In genomic region chr13:51805925-51806324, GRCh38 we compare ENCODE assay signal across 17 cellular contexts. TPM values are rescaled to one million over a fixed set of nuclear protein-coding genes. Genes with fewer than 3 reads are reported as not detected.
DNase-seq lines count a peak whose midpoint lies in the region; ATAC-seq and TF ChIP-seq lines count a peak whose summit lies in the region.
"Had no signal": no experiment of that assay in that cellular context is flagged by ENCODE, and none has a peak within 500 bp of the region (broad histone marks: within the 10 kb centered on the region; RNA-seq: fewer than 3 reads in every experiment).

No MANE protein-coding gene starts in this region.

- H3K9me3 ChIP-seq in DOHH2 (ENCODE audit: control insufficient read depth, insufficient read depth, low read length) = no peaks in the 10 kb centered on the region
- no peaks in the 10 kb centered on the region for H3K9me3 ChIP-seq in Karpas-422 (ENCODE audit: low read length)
- H3K9me3 ChIP-seq: ascending aorta, MG63, SJSA1 had no signal

- H3K9me2 ChIP-seq in DOHH2 (replicated peaks; ENCODE audit: control insufficient read depth, low read length) = no peaks in the 10 kb centered on the region
- H3K9me2 ChIP-seq in Karpas-422 (replicated peaks; ENCODE audit: insufficient read depth, low read length) = no peaks in the 10 kb centered on the region

- H3K27ac Mint-ChIP-seq in activated CD4-positive, alpha-beta T cell treated with anti-CD3 and anti-CD28 coated beads for 36 hours = peak overlapping the region; percentile 95
- H3K27ac Mint-ChIP-seq in central memory CD8-positive, alpha-beta T cell (ENCODE audit: low read depth) = peak overlapping the region; percentile 99
- no peak overlapping the region for H3K27ac Mint-ChIP-seq in neural crest cell (ENCODE audit: unreplicated experiment)

- peak overlapping the region; percentile 87 for H3K4me3 Mint-ChIP-seq in activated CD4-positive, alpha-beta T cell treated with anti-CD3 and anti-CD28 coated beads for 36 hours
- peak overlapping the region; percentile 85 for H3K4me3 Mint-ChIP-seq in central memory CD8-positive, alpha-beta T cell
- peak overlapping the region; percentile 95 for H3K4me3 Mint-ChIP-seq in neural crest cell

- peaks cover 2% of the 10 kb centered on the region for H3K9me3 Mint-ChIP-seq in activated CD4-positive, alpha-beta T cell treated with anti-CD3 and anti-CD28 coated beads for 36 hours (ENCODE audit: low read depth)
- no peaks in the 10 kb centered on the region for H3K9me3 Mint-ChIP-seq in central memory CD8-positive, alpha-beta T cell
- no peaks in the 10 kb centered on the region for H3K9me3 Mint-ChIP-seq in neural crest cell

- CTCF ChIA-PET in activated CD4-positive, alpha-beta T cell treated with anti-CD3 and anti-CD28 coated beads for 36 hours (lab: Charles Lee) = interaction anchor here (0.6 to 12.1 kb wide), 7 partner anchors 9 to 520 kb away, joined by 3 to 154 read pairs (median 3); no protein-coding TSS in a partner anchor

- H3K36me3 ChIP-seq in DOHH2 (ENCODE audit: control insufficient read depth, low read length) (peaks cover 3% of the 10 kb centered on the region; the same call in 1 of the 2 replicates), Karpas-422 (ENCODE audit: insufficient read depth, low read length) (no peaks in the 10 kb centered on the region; the same call in 1 of the 2 replicates)
- H3K36me3 ChIP-seq: ascending aorta, MG63 had no signal

- peak; percentile 4 for DNase-seq in activated CD4-positive, alpha-beta T cell treated with anti-CD3 and anti-CD28 coated beads for 36 hours
- no peak for DNase-seq in activated CD4-positive, alpha-beta T cell treated with anti-CD3 and anti-CD28 coated beads for 48 hours
- no peak for DNase-seq in central memory CD8-positive, alpha-beta T cell (ENCODE audit: low spot score in 2 of 2)
- DNase-seq in neural crest cell (ENCODE audit: low read depth, low spot score) (no peak), ACHN (no peak), Karpas-422 (no peak)
- DNase-seq: NCI-H774; PC-9; stimulated activated CD4-positive, alpha-beta T cell treated with anti-CD3 and anti-CD28 coated beads, Interleukin-2, amount 100 ng/mL, for 24 hours had no signal

- no peaks in the 10 kb centered on the region for H3K27me3 Mint-ChIP-seq in activated CD4-positive, alpha-beta T cell treated with anti-CD3 and anti-CD28 coated beads for 36 hours
- H3K27me3 Mint-ChIP-seq in central memory CD8-positive, alpha-beta T cell = no peaks in the 10 kb centered on the region
- H3K27me3 Mint-ChIP-seq in neural crest cell (ENCODE audit: low read depth) = no peaks in the 10 kb centered on the region

- H3K4me2 ChIP-seq in DOHH2 (ENCODE audit: low read length) = peak overlapping the region; percentile 86; the same call in 1 of the 2 replicates
- no peak overlapping the region for H3K4me2 ChIP-seq in Karpas-422 (ENCODE audit: low read depth, low read length, poor library complexity, severe bottlenecking)
- H3K4me2 ChIP-seq: PC-9 had no signal

- H3K9ac ChIP-seq in Karpas-422 (ENCODE audit: low read length) = no peak overlapping the region

- peaks cover 17% of the 10 kb centered on the region for H3K36me3 Mint-ChIP-seq in activated CD4-positive, alpha-beta T cell treated with anti-CD3 and anti-CD28 coated beads for 36 hours (ENCODE audit: low read depth)
- H3K36me3 Mint-ChIP-seq in central memory CD8-positive, alpha-beta T cell (ENCODE audit: insufficient read depth) = peaks cover 42% of the 10 kb centered on the region
- H3K36me3 Mint-ChIP-seq in neural crest cell (ENCODE audit: low read depth) = no peaks in the 10 kb centered on the region

- in situ Hi-C loops in ACHN (cut with HindIII; ENCODE audit: low pct_ligation_motif_present, low pct_unique_long_range_greater_than_20kb, low sequenced_read_pairs) = no loop called here

- H3K27me3 ChIP-seq in DOHH2 (ENCODE audit: control insufficient read depth, low read length) = no peaks in the 10 kb centered on the region
- no peaks in the 10 kb centered on the region for H3K27me3 ChIP-seq in Karpas-422 (ENCODE audit: low read length)
- H3K27me3 ChIP-seq: ascending aorta, MG63, SJSA1 had no signal

- H3K4me3 ChIP-seq in DOHH2 (ENCODE audit: low read length) (no peak overlapping the region), Karpas-422 (ENCODE audit: low read length) (no peak overlapping the region)
- H3K4me3 ChIP-seq: MG63, PC-9, SJSA1 had no signal

- H3K4me1 Mint-ChIP-seq in activated CD4-positive, alpha-beta T cell treated with anti-CD3 and anti-CD28 coated beads for 36 hours = peaks cover 52% of the 10 kb centered on the region
- H3K4me1 Mint-ChIP-seq in central memory CD8-positive, alpha-beta T cell = peaks cover 35% of the 10 kb centered on the region
- H3K4me1 Mint-ChIP-seq in neural crest cell = peaks cover 48% of the 10 kb centered on the region

- H3K79me2 ChIP-seq in DOHH2 (ENCODE audit: control insufficient read depth, low read length) (peaks cover 15% of the 10 kb centered on the region), Karpas-422 (ENCODE audit: low read length) (no peaks in the 10 kb centered on the region)

- no peak for ATAC-seq in activated CD4-positive, alpha-beta T cell treated with anti-CD3 and anti-CD28 coated beads for 36 hours
- no peak for ATAC-seq in central memory CD8-positive, alpha-beta T cell (replicated peaks; ENCODE audit: extremely low read depth, poor library complexity, severe bottlenecking)
- ATAC-seq in HG03521 (IDR thresholded peaks at IDR 0.05; ENCODE audit: unreplicated experiment) = no peak
- ATAC-seq: activated CD4-positive, CD25-positive, alpha-beta regulatory T cell treated with anti-CD3 and anti-CD28 coated beads, Interleukin-2, amount 50 U/mL, for 24 hours had no signal

- peaks cover 15% of the 10 kb centered on the region for H3F3A ChIP-seq in DOHH2 (ENCODE audit: control insufficient read depth, insufficient read depth)

- H2AFZ ChIP-seq in Karpas-422 (ENCODE audit: low read length) = no peak overlapping the region
- H2AFZ ChIP-seq: PC-9 had no signal

- H3K4me1 ChIP-seq in DOHH2 (ENCODE audit: control insufficient read depth, low read length) = peaks cover 38% of the 10 kb centered on the region
- peaks cover 45% of the 10 kb centered on the region for H3K4me1 ChIP-seq in Karpas-422 (ENCODE audit: low read length)

- POLR2A ChIA-PET in activated CD4-positive, alpha-beta T cell treated with anti-CD3 and anti-CD28 coated beads for 36 hours (lab: Charles Lee) = interaction anchor here (1.1 to 1.7 kb wide), 2 partner anchors 13 to 353 kb away, joined by 3 to 5 read pairs; partner anchors contain the start of gene INTS6

- intact Hi-C loops in activated CD4-positive, alpha-beta T cell treated with anti-CD3 and anti-CD28 coated beads for 36 hours (cut with DNase I, micrococcal nuclease) = loop anchor here in 1 of 2 experiments (2.0 kb wide), 1 partner anchor 13 kb away; no protein-coding TSS in a partner anchor

- no peak for TF ChIP-seq CTCF in DOHH2 (IDR thresholded peaks at IDR 0.05; ENCODE audit: low read depth, low read length, poor library complexity, severe bottlenecking)
- no peak for TF ChIP-seq CTCF in neural crest cell (conservative IDR thresholded peaks at IDR 0.05)

- H3K27ac ChIP-seq in DOHH2 (ENCODE audit: low read depth, low read length) (no peak overlapping the region), Karpas-422 (ENCODE audit: low read length) (no peak overlapping the region)
- H3K27ac ChIP-seq: PC-9, SJSA1 had no signal

- H4K20me1 ChIP-seq in DOHH2 (ENCODE audit: control insufficient read depth, insufficient read depth, low read depth, low read length) (no peaks in the 10 kb centered on the region), Karpas-422 (ENCODE audit: insufficient read depth, low read depth, low read length) (no peaks in the 10 kb centered on the region)

RNA-seq across cellular contexts. Expression of gene DHRS12, which starts 2.0 kb away (rescaled TPM):
- 1 to 10 TPM; 4.9 to 5.3 TPM for total RNA-seq in activated CD4-positive, alpha-beta T cell treated with anti-CD3 and anti-CD28 coated beads for 36 hours
- 8.8 and 9.3 TPM in 2 replicates for total RNA-seq in neural crest cell
- 9.7 and 10.9 TPM in 2 replicates for total RNA-seq in Karpas-422 (2014; rRNA removed; shearing (Covaris generic); ENCODE audit: low replicate concordance)

RNA-seq across cellular contexts. Expression of gene TMEM272, which starts 39.1 kb away (rescaled TPM):
- under 1 TPM; 0.18 to 0.33 TPM for total RNA-seq in activated CD4-positive, alpha-beta T cell treated with anti-CD3 and anti-CD28 coated beads for 36 hours
- 0.26 TPM in 1 of 2 replicates, not detected in the other for total RNA-seq in neural crest cell
- 0.15 TPM in 1 of 2 replicates, not detected in the other for total RNA-seq in Karpas-422 (2014; rRNA removed; shearing (Covaris generic); ENCODE audit: low replicate concordance)
- total RNA-seq: ascending aorta, fibroblast of villous mesenchyme, PC-9, subcutaneous adipose tissue had no signal

RNA-seq across cellular contexts. Expression of gene CCDC70, which starts 55.8 kb away (rescaled TPM):
- not detected for total RNA-seq in activated CD4-positive, alpha-beta T cell treated with anti-CD3 and anti-CD28 coated beads for 36 hours
- not detected in 2 replicates for total RNA-seq in neural crest cell
- total RNA-seq in Karpas-422 (2014; rRNA removed; shearing (Covaris generic); ENCODE audit: low replicate concordance) = not detected in 2 replicates
- total RNA-seq: ascending aorta, fibroblast of villous mesenchyme, PC-9, subcutaneous adipose tissue had no signal
